In genomic region chr16:4733211-4733742, GRCh38 we compare ENCODE assay signal across 8 cellular contexts. TPM values are rescaled to one million over a fixed set of nuclear protein-coding genes. Genes with fewer than 3 reads are reported as not detected.
A peak's percentile ranks its signal among the peaks of the same experiment; 100 is the strongest.
DNase-seq lines count a peak whose midpoint lies in the region; ATAC-seq and TF ChIP-seq lines count a peak whose summit lies in the region.

No MANE protein-coding gene starts in this region.

- peaks cover 48% of the 10 kb centered on the region for H3K79me2 ChIP-seq in GM23248 (ENCODE audit: insufficient read depth)

- DNase-seq in GM23248 (peak; percentile 19), SJSA1 (ENCODE audit: low read depth in 1 of 2, low spot score in 2 of 2) (no peak), fibroblast of villous mesenchyme (ENCODE audit: low read depth) (no peak), gastrocnemius medialis (no peak), SHP77 treated with DMSO at 0.1 percent for 48 hours (lab: John Stamatoyannopoulos, UW) (no peak), SIG-M5 (lab: John Stamatoyannopoulos, UW) (no peak), activated gamma-delta T cell (lab: John Stamatoyannopoulos, UW) (no peak)

- H3K27ac ChIP-seq in GM23248: no peak overlapping the region
- no peak overlapping the region for H3K27ac ChIP-seq in SJSA1
- peak overlapping the region; percentile 84 to 97 (median 85) for H3K27ac ChIP-seq in gastrocnemius medialis

- in situ Hi-C loops in GM23248 (cut with MboI): no loop called here
- in situ Hi-C loops in gastrocnemius medialis (cut with MboI; ENCODE audit: low sequenced_read_pairs in 4 of 4): no loop called here

- H3K4me2 ChIP-seq in GM23248 (ENCODE audit: unreplicated experiment): peak overlapping the region; percentile 93

- WGBS in GM23248 (ENCODE audit: low coverage in 1 of 2, low lambda C conversion rate in 2 of 2, missing lambda C conversion rate in 2 of 2), 2 experiments: 13 to 20% methylated on average over 17 of the region's 17 CpGs

- H3K4me3 ChIP-seq in GM23248 (peak overlapping the region; percentile 97), SJSA1 (peak overlapping the region; percentile 70), fibroblast of villous mesenchyme (ENCODE audit: low read depth, low read length) (peak overlapping the region; percentile 87), gastrocnemius medialis (peak overlapping the region; percentile 92 to 100 (median 92))

- H3K36me3 ChIP-seq in GM23248 (ENCODE audit: low read depth): no peaks in the 10 kb centered on the region
- H3K36me3 ChIP-seq in SJSA1: peaks cover 21% of the 10 kb centered on the region
- H3K36me3 ChIP-seq in gastrocnemius medialis: peaks cover 0 to 19% of the 10 kb centered on the region in 2 donors

- ATAC-seq in gastrocnemius medialis (no peak), HG03460 (IDR thresholded peaks at IDR 0.05; ENCODE audit: unreplicated experiment) (no peak)

- H3K9me3 ChIP-seq in GM23248 (ENCODE audit: low read depth): no peaks in the 10 kb centered on the region
- H3K9me3 ChIP-seq in SJSA1 (replicated peaks): no peaks in the 10 kb centered on the region
- no peaks in the 10 kb centered on the region for H3K9me3 ChIP-seq in gastrocnemius medialis

- H3K9me2 ChIP-seq in GM23248 (ENCODE audit: insufficient read depth): no peaks in the 10 kb centered on the region

- H3K27me3 ChIP-seq in GM23248 (replicated peaks; ENCODE audit: insufficient read depth) (no peaks in the 10 kb centered on the region), SJSA1 (replicated peaks) (no peaks in the 10 kb centered on the region), gastrocnemius medialis (no peaks in the 10 kb centered on the region)

- TF ChIP-seq CTCF in fibroblast of villous mesenchyme (IDR thresholded peaks at IDR 0.05; ENCODE audit: insufficient read depth, low read depth, low read length): no peak
- TF ChIP-seq CTCF in gastrocnemius medialis (IDR thresholded peaks at IDR 0.05 in 4 of 5, conservative IDR thresholded peaks at IDR 0.05 in 1 of 5): no peak

- no peaks in the 10 kb centered on the region for H4K20me1 ChIP-seq in GM23248 (ENCODE audit: insufficient read depth)

- TF ChIP-seq POLR2A in gastrocnemius medialis (IDR thresholded peaks at IDR 0.05): no peak

- H3F3A ChIP-seq in GM23248 (ENCODE audit: insufficient read depth): no peaks in the 10 kb centered on the region

- peak overlapping the region; percentile 98 for H2AFZ ChIP-seq in GM23248

- H3K4me1 ChIP-seq in GM23248 (ENCODE audit: insufficient read depth) (peaks cover 3% of the 10 kb centered on the region; the same call in 1 of the 2 replicates), SJSA1 (replicated peaks) (peaks cover 5% of the 10 kb centered on the region), gastrocnemius medialis (peaks cover 13 to 16% of the 10 kb centered on the region in 2 donors)

- peak overlapping the region; percentile 88 for H3K9ac ChIP-seq in GM23248

- intact Hi-C loops in gastrocnemius medialis (cut with DNase I; ENCODE audit: low total_unique reads): no loop called here

RNA-seq across cellular contexts. Expression of gene ANKS3, which starts 0.8 kb away (rescaled TPM):
- total RNA-seq in GM23248 (2014; rRNA removed; shearing (Covaris generic)): 17.6 and 20.0 TPM in 2 replicates
- polyA plus RNA-seq in GM23248 (2016; fragmentation: Nextera tagmentation; extraction: Ambion mirVana): 12.8 and 13.0 TPM in 2 replicates
- 20.9 and 21.9 TPM in 2 replicates for total RNA-seq in SJSA1 (2014; rRNA removed; shearing (Covaris generic))
- total RNA-seq in fibroblast of villous mesenchyme (25.4 and 33.2 TPM in 2 replicates), gastrocnemius medialis (10 to 100 TPM in 1 of 4 donors, 1 to 10 TPM in 3; 6.7 to 16.6 (median 9.0) TPM)

RNA-seq across cellular contexts. Expression of gene DNAAF8, which starts 1.1 kb away (rescaled TPM):
- total RNA-seq in GM23248 (2014; rRNA removed; shearing (Covaris generic)): 0.25 and 0.86 TPM in 2 replicates
- polyA plus RNA-seq in GM23248 (2016; fragmentation: Nextera tagmentation; extraction: Ambion mirVana): 1.7 and 2.3 TPM in 2 replicates
- 0.38 and 1.1 TPM in 2 replicates for total RNA-seq in SJSA1 (2014; rRNA removed; shearing (Covaris generic))
- total RNA-seq in fibroblast of villous mesenchyme (1.3 and 1.7 TPM in 2 replicates), gastrocnemius medialis (1 to 10 TPM in 2 of 4 donors, under 1 TPM in 2; 0.44 to 1.2 (median 0.91) TPM)

RNA-seq across cellular contexts. Expression of gene ZNF500, which starts 33.7 kb away (rescaled TPM):
- 12.3 and 19.0 TPM in 2 replicates for total RNA-seq in GM23248 (2014; rRNA removed; shearing (Covaris generic))
- 7.4 and 8.8 TPM in 2 replicates for polyA plus RNA-seq in GM23248 (2016; fragmentation: Nextera tagmentation; extraction: Ambion mirVana)
- 8.8 and 15.1 TPM in 2 replicates for total RNA-seq in SJSA1 (2014; rRNA removed; shearing (Covaris generic))
- total RNA-seq in fibroblast of villous mesenchyme: 12.5 and 12.6 TPM in 2 replicates
- 1 to 10 TPM; 6.3 to 7.3 (median 6.9) TPM for total RNA-seq in gastrocnemius medialis

RNA-seq across cellular contexts. Expression of gene NUDT16L1, which starts 39.9 kb away (rescaled TPM):
- total RNA-seq in GM23248 (2014; rRNA removed; shearing (Covaris generic)): 34.8 and 43.6 TPM in 2 replicates
- 42.9 and 43.6 TPM in 2 replicates for polyA plus RNA-seq in GM23248 (2016; fragmentation: Nextera tagmentation; extraction: Ambion mirVana)
- total RNA-seq in SJSA1 (2014; rRNA removed; shearing (Covaris generic)): 63.5 and 83.0 TPM in 2 replicates
- total RNA-seq in fibroblast of villous mesenchyme (28.5 and 31.2 TPM in 2 replicates), gastrocnemius medialis (10 to 100 TPM in 1 of 4 donors, 1 to 10 TPM in 3; 7.4 to 10.2 (median 8.8) TPM)

RNA-seq across cellular contexts. Expression of gene SEPTIN12, which starts 54.9 kb away (rescaled TPM):
- total RNA-seq in GM23248 (2014; rRNA removed; shearing (Covaris generic)): not detected in 2 replicates
- polyA plus RNA-seq in GM23248 (2016; fragmentation: Nextera tagmentation; extraction: Ambion mirVana): not detected in 2 replicates
- not detected in 2 replicates for total RNA-seq in SJSA1 (2014; rRNA removed; shearing (Covaris generic))
- total RNA-seq in fibroblast of villous mesenchyme: not detected in 2 replicates
- not detected for total RNA-seq in gastrocnemius medialis

Comparison
In these comparisons a context has a peak if more than half of its experiments do, and no peak if none do; other contexts are left out.
1. H3K27ac ChIP-seq: peak in gastrocnemius medialis (4 of 4); none in GM23248 (single experiment) and SJSA1 (single experiment).
2. Peak in every context shown above with its lines, with median percentiles within 50 percentile points of each other: H3K4me3 ChIP-seq.